ENCODE assay signal across 8 cellular contexts in genomic region chr11:86938900-86939880, GRCh38. TPM values are rescaled to one million over a fixed set of nuclear protein-coding genes. Genes with fewer than 3 reads are reported as not detected.
A peak's percentile ranks its signal among the peaks of the same experiment; 100 is the strongest.
DNase-seq lines count a peak whose midpoint lies in the region; ATAC-seq and TF ChIP-seq lines count a peak whose summit lies in the region.

No MANE protein-coding gene starts in this region.

- CTCF ChIA-PET in HEK293 (lab: Yijun Ruan, JAX) = interaction anchor here (0.6 to 4.3 kb wide), 40 partner anchors 8 to 789 kb away, joined by 3 to 35 read pairs (median 4); partner anchors contain the start of genes FZD4 and TMEM135
- CTCF ChIA-PET in activated CD8-positive, alpha-beta T cell treated with anti-CD3 and anti-CD28 coated beads for 36 hours (lab: Charles Lee) = interaction anchor here (0.5 to 5.3 kb wide), 39 partner anchors 8 to 485 kb away, joined by 3 to 32 read pairs (median 4); partner anchors contain the start of gene TMEM135

- H3K4me1 Mint-ChIP-seq in activated CD8-positive, alpha-beta T cell treated with anti-CD3 and anti-CD28 coated beads for 36 hours (ENCODE audit: low read depth) = no peaks in the 10 kb centered on the region
- H3K4me1 Mint-ChIP-seq in immature natural killer cell = no peaks in the 10 kb centered on the region

- H3K9me3 ChIP-seq in HEK293 (ENCODE audit: control insufficient read depth, insufficient read depth, low read depth, low read length) = no peaks in the 10 kb centered on the region

- peak; percentile 74 for ATAC-seq in activated CD8-positive, alpha-beta T cell treated with anti-CD3 and anti-CD28 coated beads for 36 hours

- no peak overlapping the region for H3K4me3 Mint-ChIP-seq in activated CD8-positive, alpha-beta T cell treated with anti-CD3 and anti-CD28 coated beads for 36 hours
- no peak overlapping the region for H3K4me3 Mint-ChIP-seq in immature natural killer cell

- intact Hi-C loops in activated CD8-positive, alpha-beta T cell treated with anti-CD3 and anti-CD28 coated beads for 36 hours (cut with micrococcal nuclease) = loop anchor here (2.0 to 5.0 kb wide), 2 partner anchors 352 to 483 kb away; no protein-coding TSS in a partner anchor

- peaks cover 10% of the 10 kb centered on the region for H3K27me3 Mint-ChIP-seq in activated CD8-positive, alpha-beta T cell treated with anti-CD3 and anti-CD28 coated beads for 36 hours
- H3K27me3 Mint-ChIP-seq in immature natural killer cell (ENCODE audit: low read depth in 3 of 3) = peaks cover 0 to 2% (median 0%) of the 10 kb centered on the region in 3 donors

- DNase-seq in GM06990 (ENCODE audit: extremely low read depth, insufficient read length) (no peak), NCI-H2029 treated with DMSO at 0.1 percent for 48 hours (lab: John Stamatoyannopoulos, UW) (peak; percentile 75), immature natural killer cell (peak; percentile 28 to 36 (median 33)), superior temporal gyrus (ENCODE audit: extremely low spot score) (peak; percentile 89), NCI-H128 (lab: John Stamatoyannopoulos, UW; ENCODE audit: unreplicated experiment) (no peak), COLO829 (ENCODE audit: low spot score) (no peak)
- no peak for DNase-seq in activated CD8-positive, alpha-beta T cell treated with anti-CD3 and anti-CD28 coated beads for 36 hours

- TF ChIP-seq CTCF in GM06990 (IDR thresholded peaks at IDR 0.05; ENCODE audit: insufficient read depth, low read length, poor library complexity, severe bottlenecking) = peak; percentile 63
- no peak for TF ChIP-seq CTCF in HEK293 (tag by site-specific recombination; IDR thresholded peaks at IDR 0.05)
- peak; percentile 77 for TF ChIP-seq CTCF in activated CD8-positive, alpha-beta T cell treated with anti-CD3 and anti-CD28 coated beads for 36 hours (IDR thresholded peaks at IDR 0.05)

- no peaks in the 10 kb centered on the region for H3K9me3 Mint-ChIP-seq in activated CD8-positive, alpha-beta T cell treated with anti-CD3 and anti-CD28 coated beads for 36 hours
- H3K9me3 Mint-ChIP-seq in immature natural killer cell = no peaks in the 10 kb centered on the region

- H3K4me1 ChIP-seq in HEK293 (ENCODE audit: control insufficient read depth, insufficient read depth, low read length) = peaks cover 3% of the 10 kb centered on the region; the same call in 1 of the 2 replicates

- no peak overlapping the region for H3K4me3 ChIP-seq in GM06990 (replicated peaks; ENCODE audit: low read depth, low read length)
- no peak overlapping the region for H3K4me3 ChIP-seq in HEK293 (ENCODE audit: low read depth, low read length)

- H3K36me3 ChIP-seq in GM06990 (ENCODE audit: control insufficient read depth, insufficient read depth, low read length) (no peaks in the 10 kb centered on the region), HEK293 (ENCODE audit: control insufficient read depth in 2 of 2, insufficient read depth in 1 of 2, low read length in 2 of 2) (no peaks in the 10 kb centered on the region)

- POLR2A ChIA-PET in HEK293 (lab: Yijun Ruan, JAX) = interaction anchor here (1.0 to 2.7 kb wide), 3 partner anchors 8 to 16 kb away, joined by 3 to 12 read pairs (median 3); partner anchors contain the start of gene FZD4
- POLR2A ChIA-PET in activated CD8-positive, alpha-beta T cell treated with anti-CD3 and anti-CD28 coated beads for 36 hours (lab: Charles Lee) = no interaction called here

- no peaks in the 10 kb centered on the region; the same call in 1 of the 2 replicates for H3K27me3 ChIP-seq in GM06990 (replicated peaks; ENCODE audit: control insufficient read depth, insufficient read depth, low read length)

- H3K36me3 Mint-ChIP-seq in activated CD8-positive, alpha-beta T cell treated with anti-CD3 and anti-CD28 coated beads for 36 hours (ENCODE audit: low read depth) = no peaks in the 10 kb centered on the region
- peaks cover 0 to 10% (median 5%) of the 10 kb centered on the region in 3 donors for H3K36me3 Mint-ChIP-seq in immature natural killer cell

- H3K27ac ChIP-seq in HEK293 (ENCODE audit: extremely low read depth, low read depth, low read length) = no peak overlapping the region

- H3K27ac Mint-ChIP-seq in activated CD8-positive, alpha-beta T cell treated with anti-CD3 and anti-CD28 coated beads for 36 hours = no peak overlapping the region
- H3K27ac Mint-ChIP-seq in immature natural killer cell = no peak overlapping the region

TF ChIP-seq in HEK293, 187 proteins besides CTCF, POLR2A, EP300 and RAD21:
- TF ChIP-seq ZNF654 (tag by site-specific recombination; IDR thresholded peaks at IDR 0.05; ENCODE audit: low read depth) (peak; percentile 53), GLI2 (tag by site-specific recombination; IDR thresholded peaks at IDR 0.05; ENCODE audit: borderline replicate concordance, low read depth) (no peak), ZBTB10 (tag by site-specific recombination; IDR thresholded peaks at IDR 0.05) (no peak), KLF10 (tag by site-specific recombination; IDR thresholded peaks at IDR 0.05) (no peak), ZNF792 (tag by site-specific recombination; IDR thresholded peaks at IDR 0.05) (no peak)

RNA-seq across cellular contexts. Expression of gene FZD4, which starts 16.0 kb away (rescaled TPM):
- under 1 TPM; 0.07 to 0.16 TPM for total RNA-seq in activated CD8-positive, alpha-beta T cell treated with anti-CD3 and anti-CD28 coated beads for 36 hours
- polyA plus RNA-seq in immature natural killer cell = under 1 TPM in 1 of 3 donors, not detected in 2; 0.10 TPM

Comparison
In these comparisons a context has a peak if more than half of its experiments do, and no peak if none do; other contexts are left out.
1. DNase-seq: peak in NCI-H2029 treated with DMSO at 0.1 percent for 48 hours (single experiment), immature natural killer cell (3 of 3) and superior temporal gyrus (single experiment); none in GM06990 (single experiment), activated CD8-positive, alpha-beta T cell treated with anti-CD3 and anti-CD28 coated beads for 36 hours (single experiment), NCI-H128 (single experiment) and COLO829 (single experiment).